8 cellular contexts compared by ENCODE assay signal in the genomic region with DNA sequence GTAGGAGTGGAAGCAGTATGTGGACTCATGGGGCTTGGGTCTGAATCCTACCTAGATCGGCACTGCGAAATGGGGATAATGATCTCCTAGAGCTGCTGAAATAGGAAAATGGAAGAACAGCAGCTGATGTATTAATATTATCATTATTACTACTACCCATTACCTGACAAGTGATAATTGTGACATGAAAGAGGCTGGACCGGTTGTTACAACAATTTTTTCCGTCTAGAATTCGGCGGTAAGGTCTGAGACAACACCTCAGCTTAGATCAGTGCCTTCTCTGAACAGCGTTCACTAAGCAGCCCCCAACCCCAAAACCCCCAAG. TPM values are rescaled to one million over a fixed set of nuclear protein-coding genes. Genes with fewer than 3 reads are reported as not detected.
DNase-seq lines count a peak whose midpoint lies in the region; ATAC-seq and TF ChIP-seq lines count a peak whose summit lies in the region.
"Not testable (repeated sequence)": the region's sequence is repeated elsewhere in the genome, so short reads cannot be mapped to it uniquely, and the experiment has no call there.

No MANE protein-coding gene starts in this region.

- peak overlapping the region; percentile 43 to 97 (median 94) for H3K27ac Mint-ChIP-seq in CD4-positive, CD25-positive, alpha-beta regulatory T cell
- peak overlapping the region; percentile 83 for H3K27ac Mint-ChIP-seq in activated naive CD4-positive, alpha-beta T cell treated with anti-CD3 and anti-CD28 coated beads, Interleukin-2, amount 50 U/mL, for 24 hours
- H3K27ac Mint-ChIP-seq in neural crest cell (ENCODE audit: unreplicated experiment): peak overlapping the region; percentile 62

- not testable (repeated sequence) for TF ChIP-seq CTCF in HL-60 (IDR thresholded peaks at IDR 0.05; ENCODE audit: insufficient read depth, low read length); neural crest cell (conservative IDR thresholded peaks at IDR 0.05)

- not testable (repeated sequence) for H3K9me3 ChIP-seq in CD4-positive, CD25-positive, alpha-beta regulatory T cell (ENCODE audit: control insufficient read depth in 2 of 2, low read length in 2 of 2); endocrine pancreas (ENCODE audit: control insufficient read depth, low read length)

- not testable (repeated sequence) for ATAC-seq in CD4-positive, CD25-positive, alpha-beta regulatory T cell (ENCODE audit: low read depth in 2 of 2)

- H3K27ac ChIP-seq in CD4-positive, CD25-positive, alpha-beta regulatory T cell (ENCODE audit: insufficient read depth, low read length, poor library complexity, severe bottlenecking): peak overlapping the region; percentile 86
- H3K27ac ChIP-seq in HL-60 (replicated peaks) (peak overlapping the region; percentile 86), substantia nigra (ENCODE audit: low read depth, low read length, poor library complexity, severe bottlenecking) (peak overlapping the region; percentile 82)

- H3K4me1 Mint-ChIP-seq in CD4-positive, CD25-positive, alpha-beta regulatory T cell: peaks cover 0 to 32% (median 17%) of the 10 kb centered on the region in 4 donors
- peaks cover 19% of the 10 kb centered on the region for H3K4me1 Mint-ChIP-seq in activated naive CD4-positive, alpha-beta T cell treated with anti-CD3 and anti-CD28 coated beads, Interleukin-2, amount 50 U/mL, for 24 hours
- peaks cover 17% of the 10 kb centered on the region for H3K4me1 Mint-ChIP-seq in neural crest cell

- peak overlapping the region; percentile 89 to 95 (median 94) for H3K4me3 Mint-ChIP-seq in CD4-positive, CD25-positive, alpha-beta regulatory T cell
- peak overlapping the region; percentile 91 for H3K4me3 Mint-ChIP-seq in activated naive CD4-positive, alpha-beta T cell treated with anti-CD3 and anti-CD28 coated beads, Interleukin-2, amount 50 U/mL, for 24 hours
- peak overlapping the region; percentile 92 for H3K4me3 Mint-ChIP-seq in neural crest cell

- not testable (repeated sequence) for H3K9me3 Mint-ChIP-seq in CD4-positive, CD25-positive, alpha-beta regulatory T cell; activated naive CD4-positive, alpha-beta T cell treated with anti-CD3 and anti-CD28 coated beads, Interleukin-2, amount 50 U/mL, for 24 hours; neural crest cell

- peaks cover 11% of the 10 kb centered on the region for H3K4me1 ChIP-seq in CD4-positive, CD25-positive, alpha-beta regulatory T cell (ENCODE audit: control insufficient read depth, insufficient read depth, low read length, poor library complexity, severe bottlenecking)
- H3K4me1 ChIP-seq in endocrine pancreas (ENCODE audit: control insufficient read depth, insufficient read depth, low read length): not testable (repeated sequence)

- peak in 1 of 3 donors; percentile 84 for DNase-seq in CD4-positive, CD25-positive, alpha-beta regulatory T cell
- peak in 1 of 2 experiments; percentile 52 for DNase-seq in HL-60 (ENCODE audit: low read depth in 1 of 2, low spot score in 1 of 2)
- peak; percentile 46 for DNase-seq in RPMI7951 (ENCODE audit: low read depth)
- peak; percentile 18 for DNase-seq in iris pigment epithelial cell (ENCODE audit: low read depth)
- not testable (repeated sequence) for DNase-seq in neural crest cell (ENCODE audit: low read depth, low spot score); substantia nigra (lab: John Stamatoyannopoulos, UW)

- H3K27me3 Mint-ChIP-seq in CD4-positive, CD25-positive, alpha-beta regulatory T cell; activated naive CD4-positive, alpha-beta T cell treated with anti-CD3 and anti-CD28 coated beads, Interleukin-2, amount 50 U/mL, for 24 hours; neural crest cell (ENCODE audit: low read depth): not testable (repeated sequence)

- not testable (repeated sequence) for H3K27me3 ChIP-seq in CD4-positive, CD25-positive, alpha-beta regulatory T cell (ENCODE audit: control insufficient read depth, insufficient read depth, low read length); HL-60 (ENCODE audit: insufficient read depth, poor library complexity, severe bottlenecking); endocrine pancreas (ENCODE audit: control insufficient read depth, insufficient read depth, low read length)

- H3K4me3 ChIP-seq in CD4-positive, CD25-positive, alpha-beta regulatory T cell (ENCODE audit: low read depth, low read length): peak overlapping the region; percentile 80
- peak overlapping the region; percentile 95 for H3K4me3 ChIP-seq in HL-60 (replicated peaks; ENCODE audit: insufficient read depth, low read length)
- peak overlapping the region; percentile 83 for H3K4me3 ChIP-seq in endocrine pancreas (ENCODE audit: control insufficient read depth, insufficient read depth, low read length)

- H3K9ac ChIP-seq in endocrine pancreas (ENCODE audit: control insufficient read depth, insufficient read depth, low read length): peak overlapping the region; percentile 79

- H3K36me3 ChIP-seq in CD4-positive, CD25-positive, alpha-beta regulatory T cell (ENCODE audit: control insufficient read depth, insufficient read depth, low read length); endocrine pancreas (ENCODE audit: control insufficient read depth, insufficient read depth, low read length): not testable (repeated sequence)

- H3K36me3 Mint-ChIP-seq in CD4-positive, CD25-positive, alpha-beta regulatory T cell; activated naive CD4-positive, alpha-beta T cell treated with anti-CD3 and anti-CD28 coated beads, Interleukin-2, amount 50 U/mL, for 24 hours; neural crest cell (ENCODE audit: low read depth): not testable (repeated sequence)

RNA-seq across cellular contexts. Expression of a gene that starts 0.5 kb away (rescaled TPM):
- total RNA-seq in CD4-positive, CD25-positive, alpha-beta regulatory T cell: 91.2 TPM
- 10 to 100 TPM; 27.4 to 31.7 (median 28.8) TPM for polyA plus RNA-seq in CD4-positive, CD25-positive, alpha-beta regulatory T cell
- total RNA-seq in RPMI7951 (2014; rRNA removed; shearing (Covaris generic)): 29.3 and 29.8 TPM in 2 replicates
- total RNA-seq in neural crest cell: 65.6 and 72.8 TPM in 2 replicates

RNA-seq across cellular contexts. Expression of a gene that starts 37.0 kb away (rescaled TPM):
- 109 TPM for total RNA-seq in CD4-positive, CD25-positive, alpha-beta regulatory T cell
- polyA plus RNA-seq in CD4-positive, CD25-positive, alpha-beta regulatory T cell: 1 to 10 TPM in 3 of 4 donors, under 1 TPM in 1; 0.42 to 2.6 (median 1.5) TPM
- 15.6 and 17.1 TPM in 2 replicates for total RNA-seq in RPMI7951 (2014; rRNA removed; shearing (Covaris generic))
- total RNA-seq in neural crest cell: 171 and 176 TPM in 2 replicates
